In genomic region chr2:46915811-46916630, GRCh38 we compare ENCODE assay signal across 8 cellular contexts. TPM values are rescaled to one million over a fixed set of nuclear protein-coding genes. Genes with fewer than 3 reads are reported as not detected.
DNase-seq lines count a peak whose midpoint lies in the region; FAIRE-seq lines count a peak whose summit lies in the region.

No MANE protein-coding gene starts in this region.

- peak overlapping the region; percentile 85 for H3K4me2 ChIP-seq in neuronal stem cell (ENCODE audit: insufficient read depth, low read length, poor library complexity, severe bottlenecking)

- H3K4me1 ChIP-seq in HAP-1 (peaks cover 9% of the 10 kb centered on the region), neuronal stem cell (ENCODE audit: control insufficient read depth in 2 of 2, insufficient read depth in 1 of 2, low read depth in 1 of 2, low read length in 2 of 2) (peaks cover 4 to 10% of the 10 kb centered on the region in 2 donors), subcutaneous abdominal adipose tissue (ENCODE audit: control insufficient read depth in 5 of 5, insufficient read depth in 5 of 5, low read length in 5 of 5) (peaks cover 4 to 33% (median 27%) of the 10 kb centered on the region in 5 donors)

- peak overlapping the region; percentile 95 for H2AFZ ChIP-seq in neuronal stem cell (ENCODE audit: low read length)

- DNase-seq in GF-D8 (lab: John Stamatoyannopoulos, UW) (peak; percentile 74), HAP-1 (ENCODE audit: low spot score in 2 of 2) (peak; percentile 86 to 89), M059J (ENCODE audit: low read depth) (peak; percentile 95), SHP77 treated with DMSO at 0.1 percent for 48 hours (lab: John Stamatoyannopoulos, UW) (peak; percentile 77), frontal cortex (ENCODE audit: low spot score in 2 of 2) (peak; percentile 90 to 94), neuronal stem cell (ENCODE audit: low spot score) (peak; percentile 86)
- peak; percentile 50 to 77 (median 62) for DNase-seq in activated naive CD4-positive, alpha-beta T cell (lab: John Stamatoyannopoulos, UW)

- peak overlapping the region; percentile 19 for H2BK120ac ChIP-seq in neuronal stem cell (ENCODE audit: low read depth, low read length)

- H3K36me3 ChIP-seq in HAP-1 (replicated peaks) (peaks cover under 1% of the 10 kb centered on the region; the same call in 1 of the 2 replicates), neuronal stem cell (replicated peaks in 1 of 2; ENCODE audit: control insufficient read depth in 2 of 2, insufficient read depth in 2 of 2, low read length in 2 of 2) (peaks cover 0 to 17% of the 10 kb centered on the region in 2 donors), subcutaneous abdominal adipose tissue (ENCODE audit: control insufficient read depth in 5 of 5, insufficient read depth in 5 of 5, low read length in 5 of 5) (peaks cover 0 to 3% (median 0%) of the 10 kb centered on the region in 5 donors)

- H2AK5ac ChIP-seq in neuronal stem cell (ENCODE audit: low read depth, low read length): no peak overlapping the region

- whole genome bisulfite sequencing in neuronal stem cell (ENCODE audit: extremely low coverage in 2 of 2, insufficient read length in 2 of 2, insufficient replicate concordance in 1 of 2), 2 donors: no CpG with 5 or more reads among the region's 55 CpGs

- peak overlapping the region; percentile 93 for H3K23ac ChIP-seq in neuronal stem cell (ENCODE audit: low read depth, low read length, poor library complexity)

- H2BK12ac ChIP-seq in neuronal stem cell (ENCODE audit: low read length): no peak overlapping the region

- H3K18ac ChIP-seq in neuronal stem cell (ENCODE audit: low read length): peak overlapping the region; percentile 86

- peak overlapping the region; percentile 20 for H4K8ac ChIP-seq in neuronal stem cell (ENCODE audit: low read depth, low read length)

- H3K9ac ChIP-seq in neuronal stem cell (ENCODE audit: low read depth, low read length, poor library complexity) (peak overlapping the region; percentile 91), subcutaneous abdominal adipose tissue (ENCODE audit: low read length in 5 of 5) (peak overlapping the region; percentile 4 to 98 (median 97))

- H3K27me3 ChIP-seq in HAP-1 (ENCODE audit: low read depth): no peaks in the 10 kb centered on the region
- no peaks in the 10 kb centered on the region for H3K27me3 ChIP-seq in neuronal stem cell (ENCODE audit: control insufficient read depth in 3 of 3, insufficient read depth in 3 of 3, low read depth in 1 of 3, low read length in 3 of 3)
- H3K27me3 ChIP-seq in subcutaneous abdominal adipose tissue (ENCODE audit: control insufficient read depth in 5 of 5, insufficient read depth in 4 of 5, low read length in 5 of 5): no peaks in the 10 kb centered on the region

- FAIRE-seq in frontal cortex (lab: Jason Lieb, UNC): no peak

- H2BK15ac ChIP-seq in neuronal stem cell (ENCODE audit: low read length): no peak overlapping the region

- in situ Hi-C loops in HAP-1 (cut with MboI; ENCODE audit: low sequenced_read_pairs): no loop called here

- H3K14ac ChIP-seq in neuronal stem cell (ENCODE audit: low read length): no peak overlapping the region

- H3K9me3 ChIP-seq in HAP-1 (no peaks in the 10 kb centered on the region), neuronal stem cell (replicated peaks in 1 of 2; ENCODE audit: control insufficient read depth in 2 of 2, insufficient read depth in 1 of 2, low read depth in 1 of 2, low read length in 2 of 2) (no peaks in the 10 kb centered on the region), subcutaneous abdominal adipose tissue (ENCODE audit: control insufficient read depth in 5 of 5, low read length in 5 of 5) (no peaks in the 10 kb centered on the region)

- peak overlapping the region; percentile 98 for H3K27ac ChIP-seq in neuronal stem cell (replicated peaks; ENCODE audit: low read length)
- H3K27ac ChIP-seq in subcutaneous abdominal adipose tissue (ENCODE audit: low read depth, low read length): peak overlapping the region; percentile 74

- peak overlapping the region; percentile 83 for H2BK5ac ChIP-seq in neuronal stem cell (ENCODE audit: low read length)

- no peak overlapping the region for H4K91ac ChIP-seq in neuronal stem cell (ENCODE audit: low read depth, low read length, poor library complexity)

- H3K4me3 ChIP-seq in HAP-1 (peak overlapping the region; percentile 94), neuronal stem cell (ENCODE audit: low read length in 2 of 2) (peak overlapping the region; percentile 84 to 97), subcutaneous abdominal adipose tissue (ENCODE audit: low read depth in 1 of 5, low read length in 5 of 5) (peak overlapping the region; percentile 89 to 99 (median 93))

- H3K79me1 ChIP-seq in neuronal stem cell (ENCODE audit: low read depth, low read length): peaks cover 5% of the 10 kb centered on the region

- no peak overlapping the region for H3K4ac ChIP-seq in neuronal stem cell (ENCODE audit: low read length)

RNA-seq across cellular contexts. Expression of gene MCFD2, which starts 0.4 kb away (rescaled TPM):
- 199 and 365 TPM in 2 replicates for total RNA-seq in M059J (2014; rRNA removed; shearing (Covaris generic))
- 42.4 TPM for total RNA-seq in frontal cortex
- 56.7 TPM for polyA plus RNA-seq in neuronal stem cell (2013, experiment 1 of 2)
- 57.6 TPM for polyA plus RNA-seq in neuronal stem cell (2013, experiment 2 of 2)

RNA-seq across cellular contexts. Expression of gene TTC7A, which starts 25.0 kb away (rescaled TPM):
- total RNA-seq in M059J (2014; rRNA removed; shearing (Covaris generic)): 9.1 and 13.0 TPM in 2 replicates
- 4.5 TPM for total RNA-seq in frontal cortex
- polyA plus RNA-seq in neuronal stem cell (2013, experiment 1 of 2): 12.6 TPM
- 12.6 TPM for polyA plus RNA-seq in neuronal stem cell (2013, experiment 2 of 2)

Comparison
In these comparisons a context has a peak if more than half of its experiments do, and no peak if none do; other contexts are left out.
1. Peak in every context shown above with its lines: DNase-seq, H3K4me3 ChIP-seq and H3K27ac ChIP-seq.